In genomic region chr6:26352315-26352714, GRCh38 we compare ENCODE assay signal across 1 cellular context.
TF ChIP-seq lines count a peak whose summit lies in the region.

No MANE protein-coding gene starts in this region.

TF ChIP-seq in K562, 482 proteins besides CTCF, POLR2A, EP300 and RAD21 (continued from another document):
- no peak for TF ChIP-seq CBX5 (IDR thresholded peaks at IDR 0.05; ENCODE audit: borderline replicate concordance, low read depth)
- no peak for TF ChIP-seq CBX3 (IDR thresholded peaks at IDR 0.05; ENCODE audit: borderline replicate concordance in 1 of 2, low read length in 2 of 2)
- TF ChIP-seq RCOR1 (IDR thresholded peaks at IDR 0.05; ENCODE audit: borderline replicate concordance in 1 of 2, low read depth in 2 of 2, low read length in 2 of 2): no peak
- TF ChIP-seq ZNF655 (CRISPR knock-in tag; IDR thresholded peaks at IDR 0.05): no peak
- TF ChIP-seq ZNF609 (CRISPR knock-in tag; IDR thresholded peaks at IDR 0.05; ENCODE audit: borderline replicate concordance): 0 out of 2 replicates have a peak, but pooled peaks have one; percentile 65
- no peak for TF ChIP-seq ZFP36 (IDR thresholded peaks at IDR 0.05; ENCODE audit: low read depth, low read length, partially characterized antibody)
- peak in 1 of 2 experiments; percentile 80; a peak in 2 of 4 replicates for TF ChIP-seq FOXK2 (conservative IDR thresholded peaks at IDR 0.05 in 1 of 2, IDR thresholded peaks at IDR 0.05 in 1 of 2; ENCODE audit: low read depth in 2 of 2)
- TF ChIP-seq ARID3A (IDR thresholded peaks at IDR 0.05; ENCODE audit: borderline replicate concordance, low read depth, low read length): no peak
- TF ChIP-seq MAZ (CRISPR knock-in tag; conservative IDR thresholded peaks at IDR 0.05 in 1 of 2, IDR thresholded peaks at IDR 0.05 in 1 of 2): no peak
- TF ChIP-seq TCF7 (IDR thresholded peaks at IDR 0.05; ENCODE audit: borderline replicate concordance): no peak
- TF ChIP-seq CHCHD3 (CRISPR knock-in tag; IDR thresholded peaks at IDR 0.05): no peak
